ENCODE assay signal across 17 cellular contexts in the genomic region with DNA sequence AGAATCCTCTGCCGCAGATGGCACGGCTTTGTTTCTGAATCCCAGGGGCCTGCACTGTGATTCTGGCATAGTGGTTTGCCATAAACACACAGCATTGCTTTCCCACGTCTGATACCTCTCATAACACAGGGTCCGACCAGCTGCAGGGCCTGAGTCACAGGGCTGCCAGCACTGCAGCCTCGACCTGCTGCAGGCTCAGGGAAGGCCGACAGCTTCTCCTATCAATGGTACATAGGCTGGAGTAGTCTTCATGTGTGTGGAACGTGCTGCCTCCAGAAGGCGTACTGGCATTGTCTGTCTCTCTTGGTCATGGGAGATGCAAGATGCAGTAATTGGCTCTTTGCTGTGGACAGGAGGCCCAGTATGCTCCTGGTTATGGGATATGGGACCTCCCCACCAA. TPM values are rescaled to one million over a fixed set of nuclear protein-coding genes. Genes with fewer than 3 reads are reported as not detected.
DNase-seq lines count a peak whose midpoint lies in the region; ATAC-seq, FAIRE-seq and TF ChIP-seq lines count a peak whose summit lies in the region.
"Had no signal": no experiment of that assay in that cellular context is flagged by ENCODE, and none has a peak within 500 bp of the region (broad histone marks: within the 10 kb centered on the region; RNA-seq: fewer than 3 reads in every experiment).

No MANE protein-coding gene starts in this region.

- TF ChIP-seq EP300 in suprapubic skin (IDR thresholded peaks at IDR 0.05): no peak

- intact Hi-C loops in kidney (cut with DNase I): loop anchor here (10.0 kb wide), 1 partner anchor 215 kb away; no protein-coding TSS in a partner anchor
- intact Hi-C loops in right lobe of liver (cut with DNase I): no loop called here

- peaks cover 11% of the 10 kb centered on the region for H3K9me3 ChIP-seq in WERI-Rb-1 (ENCODE audit: severe bottlenecking)
- peaks cover 0 to 6% of the 10 kb centered on the region in 2 donors for H3K9me3 ChIP-seq in kidney (ENCODE audit: control insufficient read depth in 1 of 2, low read length in 2 of 2)
- peaks cover 4% of the 10 kb centered on the region for H3K9me3 ChIP-seq in suprapubic skin
- H3K9me3 ChIP-seq in right lobe of liver: no peaks in the 10 kb centered on the region

- 95% methylated on average over 4 of the region's 8 CpGs for WGBS in suprapubic skin
- 100% methylated on average over 5 of the region's 8 CpGs for WGBS in right lobe of liver (ENCODE audit: insufficient coverage, low coverage, low lambda C conversion rate, missing lambda C conversion rate)

- H3K36me3 ChIP-seq in WERI-Rb-1 (no peaks in the 10 kb centered on the region), kidney (ENCODE audit: control insufficient read depth in 1 of 2, insufficient read depth in 2 of 2, low read length in 2 of 2) (peaks cover 4 to 6% of the 10 kb centered on the region in 2 donors), suprapubic skin (no peaks in the 10 kb centered on the region), right lobe of liver (no peaks in the 10 kb centered on the region)
- H3K36me3 ChIP-seq: BLaER1 treated with 17β-estradiol and CSF1 and Interleukin-3, amounts not matched to agents 10 nM and 100 nM had no signal

- H3K27ac ChIP-seq in WERI-Rb-1: no peak overlapping the region
- H3K27ac ChIP-seq in kidney (ENCODE audit: low read depth in 2 of 2, low read length in 2 of 2): no peak overlapping the region
- no peak overlapping the region for H3K27ac ChIP-seq in suprapubic skin
- no peak overlapping the region for H3K27ac ChIP-seq in right lobe of liver
- H3K27ac ChIP-seq: BLaER1 treated with 17β-estradiol and CSF1 and Interleukin-3, amounts not matched to agents 10 nM and 100 nM had no signal

- no peak overlapping the region for H3K9ac ChIP-seq in kidney (ENCODE audit: low read length in 2 of 2)
- H3K9ac ChIP-seq: BLaER1 treated with 17β-estradiol and CSF1 and Interleukin-3, amounts not matched to agents 10 nM and 100 nM had no signal

- no peaks in the 10 kb centered on the region for H3K27me3 ChIP-seq in WERI-Rb-1 (ENCODE audit: insufficient read depth, low read depth, severe bottlenecking)
- H3K27me3 ChIP-seq in suprapubic skin: peaks cover 8% of the 10 kb centered on the region
- no peaks in the 10 kb centered on the region for H3K27me3 ChIP-seq in right lobe of liver

- peak; percentile 30 for DNase-seq in activated CD8-positive, alpha-beta memory T cell treated with anti-CD3 and anti-CD28 coated beads, Interleukin-2, amount 50 U/mL, for 48 hours
- no peak for DNase-seq in activated CD8-positive, alpha-beta memory T cell treated with anti-CD3 and anti-CD28 coated beads, Interleukin-2, amount 50 U/mL, for 4 hours
- peak; percentile 4 for DNase-seq in WERI-Rb-1
- peak; percentile 32 for DNase-seq in kidney
- DNase-seq in suprapubic skin (ENCODE audit: low spot score in 2 of 2): peak; percentile 15 to 47
- no peak for DNase-seq in RKO (ENCODE audit: low spot score)
- no peak for DNase-seq in right lobe of liver
- DNase-seq: Calu3; CD8-positive, alpha-beta T cell; DND-41; EL; GOT3; H9 had no signal

- TF ChIP-seq POLR2A in suprapubic skin (IDR thresholded peaks at IDR 0.05) (no peak), right lobe of liver (IDR thresholded peaks at IDR 0.05) (no peak)

- no peak overlapping the region for H3K4me3 ChIP-seq in WERI-Rb-1 (ENCODE audit: low read depth, low read length)
- H3K4me3 ChIP-seq in kidney (ENCODE audit: low read length in 2 of 2): no peak overlapping the region
- no peak overlapping the region for H3K4me3 ChIP-seq in suprapubic skin
- H3K4me3 ChIP-seq in right lobe of liver: no peak overlapping the region
- H3K4me3 ChIP-seq: BLaER1 treated with 17β-estradiol and CSF1 and Interleukin-3, amounts not matched to agents 10 nM and 100 nM; GM12878 had no signal

- H3K4me1 ChIP-seq in kidney (ENCODE audit: control insufficient read depth in 1 of 2, insufficient read depth in 1 of 2, low read depth in 1 of 2, low read length in 2 of 2): no peaks in the 10 kb centered on the region
- no peaks in the 10 kb centered on the region for H3K4me1 ChIP-seq in suprapubic skin
- H3K4me1 ChIP-seq in right lobe of liver: no peaks in the 10 kb centered on the region

- no peak for FAIRE-seq in kidney (lab: Jason Lieb, UNC)
- FAIRE-seq: GM12878 had no signal

- TF ChIP-seq CTCF in WERI-Rb-1 (IDR thresholded peaks at IDR 0.05; ENCODE audit: low read depth, low read length): no peak
- no peak for TF ChIP-seq CTCF in kidney (IDR thresholded peaks at IDR 0.05; ENCODE audit: borderline replicate concordance, extremely low read depth, insufficient read depth)
- no peak for TF ChIP-seq CTCF in suprapubic skin (IDR thresholded peaks at IDR 0.05)
- TF ChIP-seq CTCF in right lobe of liver (IDR thresholded peaks at IDR 0.05): no peak

- ATAC-seq in HG02870 (IDR thresholded peaks at IDR 0.05; ENCODE audit: unreplicated experiment) (no peak), right lobe of liver (no peak)
- ATAC-seq: CD8-positive, alpha-beta T cell; GM12878 had no signal

RNA-seq across cellular contexts. Expression of gene PDE9A, which starts 53.5 kb away (rescaled TPM):
- total RNA-seq in kidney: 39.0 TPM
- 30.1 TPM for polyA plus RNA-seq in kidney (ENCODE audit: insufficient read depth, low read depth, low replicate concordance)
- total RNA-seq in suprapubic skin: 10 to 100 TPM in 1 of 4 donors, 1 to 10 TPM in 3; 4.5 to 12.0 (median 7.1) TPM
- total RNA-seq in right lobe of liver: 1 to 10 TPM; 1.1 to 5.9 (median 3.3) TPM
- total RNA-seq: A172 had no signal

Comparison
In these comparisons a context has a peak if more than half of its experiments do, and no peak if none do; other contexts are left out.
1. DNase-seq: peak in activated CD8-positive, alpha-beta memory T cell treated with anti-CD3 and anti-CD28 coated beads, Interleukin-2, amount 50 U/mL, for 48 hours (single experiment), WERI-Rb-1 (single experiment), kidney (single experiment) and suprapubic skin (2 of 2); none in activated CD8-positive, alpha-beta memory T cell treated with anti-CD3 and anti-CD28 coated beads, Interleukin-2, amount 50 U/mL, for 4 hours (single experiment), RKO (single experiment) and right lobe of liver (0 of 3).